In the genomic region with DNA sequence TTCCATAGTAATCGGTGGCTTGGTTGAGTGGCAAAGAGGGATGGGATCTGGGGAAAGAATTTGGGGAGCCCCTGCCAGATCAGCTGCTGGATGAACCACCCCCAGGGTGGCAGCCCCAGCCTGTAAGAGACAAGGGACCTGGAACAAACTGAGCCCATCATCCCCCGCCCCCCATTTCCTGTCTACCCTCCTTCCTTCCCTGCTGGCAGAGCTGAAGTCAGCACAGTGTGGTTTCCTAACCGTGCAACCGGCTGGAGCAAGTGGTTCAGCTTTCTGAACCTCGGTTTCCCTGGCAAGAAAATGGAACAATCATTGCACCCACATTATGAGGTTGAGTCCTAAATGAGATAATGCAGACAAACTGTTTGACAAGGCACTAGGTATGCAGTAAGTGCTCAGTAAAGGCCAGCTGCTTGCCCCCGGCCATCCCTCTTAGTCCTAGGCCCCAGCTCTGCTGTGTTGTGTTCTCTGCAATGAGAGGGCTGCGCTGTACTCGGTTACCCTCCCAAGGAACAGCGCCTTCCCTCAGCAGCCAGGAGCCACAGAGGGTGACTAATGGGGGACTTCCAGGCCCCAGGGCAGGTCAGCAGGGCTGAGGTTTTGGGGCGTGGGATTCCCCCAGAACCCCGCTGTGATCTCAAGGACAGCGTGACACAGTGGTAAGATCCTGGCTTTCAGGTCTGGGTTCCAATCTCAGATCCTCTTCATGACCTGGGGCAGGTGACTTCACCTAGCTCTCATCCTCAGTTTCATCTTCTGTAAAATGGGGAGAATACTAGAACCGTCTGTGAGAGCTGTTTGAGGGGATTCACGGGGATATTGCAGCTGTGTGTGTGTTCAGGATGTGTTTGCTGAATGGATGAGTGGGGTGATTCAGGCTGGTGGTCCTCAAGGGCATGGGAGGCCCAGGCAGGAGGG, we compare ENCODE assay signal across 1 cellular context.
TF ChIP-seq lines count a peak whose summit lies in the region.

No MANE protein-coding gene starts in this region.

TF ChIP-seq in HepG2, 621 proteins besides CTCF, POLR2A, EP300 and RAD21:
- TF ChIP-seq CREB1 (IDR thresholded peaks at IDR 0.05) (no peak), CREB1 (CRISPR knock-in tag; IDR thresholded peaks at IDR 0.05) (no peak), ZNF30 (CRISPR knock-in tag; IDR thresholded peaks at IDR 0.05) (no peak), ZNF124 (CRISPR knock-in tag; IDR thresholded peaks at IDR 0.05) (no peak), ZNF678 (CRISPR knock-in tag; IDR thresholded peaks at IDR 0.05) (no peak), AGO2 (optimal IDR thresholded peaks at IDR 0.05; ENCODE audit: low read depth, low read length) (no peak), TAF1 (CRISPR knock-in tag; IDR thresholded peaks at IDR 0.05) (no peak), ZNF629 (CRISPR knock-in tag; conservative IDR thresholded peaks at IDR 0.05) (peak; percentile 71; the same call in 1 of the 2 replicates), CHD4 (IDR thresholded peaks at IDR 0.05; ENCODE audit: borderline replicate concordance, low read length) (peak; percentile 38; the same call in 1 of the 2 replicates), ZNF343 (CRISPR knock-in tag; IDR thresholded peaks at IDR 0.05) (no peak)
- TF ChIP-seq, protein P1, sequence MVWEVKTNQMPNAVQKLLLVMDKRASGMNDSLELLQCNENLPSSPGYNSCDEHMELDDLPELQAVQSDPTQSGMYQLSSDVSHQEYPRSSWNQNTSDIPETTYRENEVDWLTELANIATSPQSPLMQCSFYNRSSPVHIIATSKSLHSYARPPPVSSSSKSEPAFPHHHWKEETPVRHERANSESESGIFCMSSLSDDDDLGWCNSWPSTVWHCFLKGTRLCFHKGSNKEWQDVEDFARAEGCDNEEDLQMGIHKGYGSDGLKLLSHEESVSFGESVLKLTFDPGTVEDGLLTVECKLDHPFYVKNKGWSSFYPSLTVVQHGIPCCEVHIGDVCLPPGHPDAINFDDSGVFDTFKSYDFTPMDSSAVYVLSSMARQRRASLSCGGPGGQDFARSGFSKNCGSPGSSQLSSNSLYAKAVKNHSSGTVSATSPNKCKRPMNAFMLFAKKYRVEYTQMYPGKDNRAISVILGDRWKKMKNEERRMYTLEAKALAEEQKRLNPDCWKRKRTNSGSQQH (CRISPR knock-in tag; IDR thresholded peaks at IDR 0.05; ENCODE audit: low read depth): no peak
- TF ChIP-seq, protein P2, sequence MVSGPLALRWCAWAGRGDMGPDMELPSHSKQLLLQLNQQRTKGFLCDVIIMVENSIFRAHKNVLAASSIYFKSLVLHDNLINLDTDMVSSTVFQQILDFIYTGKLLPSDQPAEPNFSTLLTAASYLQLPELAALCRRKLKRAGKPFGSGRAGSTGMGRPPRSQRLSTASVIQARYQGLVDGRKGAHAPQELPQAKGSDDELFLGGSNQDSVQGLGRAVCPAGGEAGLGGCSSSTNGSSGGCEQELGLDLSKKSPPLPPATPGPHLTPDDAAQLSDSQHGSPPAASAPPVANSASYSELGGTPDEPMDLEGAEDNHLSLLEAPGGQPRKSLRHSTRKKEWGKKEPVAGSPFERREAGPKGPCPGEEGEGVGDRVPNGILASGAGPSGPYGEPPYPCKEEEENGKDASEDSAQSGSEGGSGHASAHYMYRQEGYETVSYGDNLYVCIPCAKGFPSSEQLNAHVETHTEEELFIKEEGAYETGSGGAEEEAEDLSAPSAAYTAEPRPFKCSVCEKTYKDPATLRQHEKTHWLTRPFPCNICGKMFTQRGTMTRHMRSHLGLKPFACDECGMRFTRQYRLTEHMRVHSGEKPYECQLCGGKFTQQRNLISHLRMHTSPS (CRISPR knock-in tag; IDR thresholded peaks at IDR 0.05; ENCODE audit: low read depth): no peak
